ENCODE assay signal across 25 cellular contexts in genomic region chr12:89506050-89506449, GRCh38.
"Had no signal": no experiment of that assay in that cellular context is flagged by ENCODE, and none has a peak within 500 bp of the region (broad histone marks: within the 10 kb centered on the region; RNA-seq: fewer than 3 reads in every experiment).

No MANE protein-coding gene starts in this region.

- H3K4me3 ChIP-seq: left lung, prostate gland, SK-N-MC, thoracic aorta had no signal

- H3K27me3 Mint-ChIP-seq: activated CD4-positive, alpha-beta memory T cell treated with anti-CD3 and anti-CD28 coated beads, Interleukin-2, amount 10 ng/mL, durations not matched to agents 7 days and 5 days; effector memory CD8-positive, alpha-beta T cell; stimulated activated naive CD8-positive, alpha-beta T cell treated with anti-CD3 and anti-CD28 coated beads, Interleukin-15, amount 100 ng/mL, for 72 hours had no signal

- H3K4me1 Mint-ChIP-seq: neural crest cell had no signal

- H3K9me3 Mint-ChIP-seq: activated CD4-positive, alpha-beta memory T cell treated with anti-CD3 and anti-CD28 coated beads, Interleukin-2, amount 10 ng/mL, durations not matched to agents 7 days and 5 days; effector memory CD8-positive, alpha-beta T cell; stimulated activated naive CD8-positive, alpha-beta T cell treated with anti-CD3 and anti-CD28 coated beads, Interleukin-15, amount 100 ng/mL, for 72 hours had no signal

- H3K27me3 ChIP-seq: foreskin keratinocyte, left lung had no signal

- DNase-seq: activated CD4-positive, alpha-beta memory T cell treated with anti-CD3 and anti-CD28 coated beads, Interleukin-2, amount 10 ng/mL, durations not matched to agents 7 days and 5 days; activated CD4-positive, alpha-beta T cell treated with anti-CD3 and anti-CD28 coated beads for 48 hours; activated CD4-positive, CD25-positive, alpha-beta regulatory T cell; activated CD8-positive, alpha-beta memory T cell treated with anti-CD3 and anti-CD28 coated beads, Interleukin-2, amount 50 U/mL, for 4 hours; activated effector memory CD4-positive, alpha-beta T cell treated with Interleukin-2 at 50 U/mL for 16 hours; activated naive CD4-positive, alpha-beta T cell treated with anti-CD3 and anti-CD28 coated beads, Interleukin-2, amount 50 U/mL, for 16 hours; activated T-cell treated with anti-CD3 and anti-CD28 coated beads, Interleukin-2, amount 50 U/mL, for 48 hours; dermis blood vessel endothelial cell; effector memory CD8-positive, alpha-beta T cell; foreskin keratinocyte; glutamatergic neuron; hypothalamus; islet precursor cell; left lung; midbrain; right cardiac atrium; small intestine; stimulated activated CD4-positive, alpha-beta T cell treated with anti-CD3 and anti-CD28 coated beads, Interleukin-15, amount 100 ng/mL, for 24 hours; stimulated activated CD4-positive, alpha-beta T cell treated with anti-CD3 and anti-CD28 coated beads, Interleukin-2, amount 100 ng/mL, for 48 hours; stimulated activated naive CD8-positive, alpha-beta T cell treated with anti-CD3 and anti-CD28 coated beads, Interleukin-15, amount 100 ng/mL, for 72 hours; T1000 had no signal

- H3K27ac Mint-ChIP-seq: activated CD4-positive, alpha-beta memory T cell treated with anti-CD3 and anti-CD28 coated beads, Interleukin-2, amount 10 ng/mL, durations not matched to agents 7 days and 5 days had no signal

- H3K27ac ChIP-seq: foreskin keratinocyte, left lung, prostate gland, SK-N-MC, thoracic aorta had no signal

- H3K9me3 ChIP-seq: left lung, prostate gland, thoracic aorta had no signal

- H3K4me3 Mint-ChIP-seq: activated CD4-positive, alpha-beta memory T cell treated with anti-CD3 and anti-CD28 coated beads, Interleukin-2, amount 10 ng/mL, durations not matched to agents 7 days and 5 days; effector memory CD8-positive, alpha-beta T cell; neural crest cell; stimulated activated naive CD8-positive, alpha-beta T cell treated with anti-CD3 and anti-CD28 coated beads, Interleukin-15, amount 100 ng/mL, for 72 hours had no signal

- H3K36me3 ChIP-seq: left lung, prostate gland, thoracic aorta had no signal

- H3K4me1 ChIP-seq: foreskin keratinocyte, left lung, prostate gland had no signal
